In the genomic region with DNA sequence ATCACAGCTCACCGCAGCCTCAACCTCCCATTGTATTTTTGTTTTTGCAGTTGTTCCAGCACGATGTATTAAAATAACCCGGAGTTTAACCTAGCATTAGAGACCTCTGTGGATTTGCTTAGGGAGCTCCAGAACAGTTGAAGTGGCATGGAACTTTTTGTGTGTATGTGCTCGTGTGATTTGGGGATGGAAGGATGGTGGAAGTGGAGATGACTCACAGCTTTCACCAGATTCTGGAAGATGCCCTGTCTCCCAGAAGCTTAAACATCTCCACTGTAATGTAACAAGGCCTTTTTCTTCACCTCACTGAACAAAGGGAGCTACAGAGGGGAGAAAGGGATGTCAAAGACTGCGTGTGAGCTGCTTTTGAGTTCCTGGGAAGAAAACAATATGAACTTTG, we compare ENCODE assay signal across 11 cellular contexts.
DNase-seq lines count a peak whose midpoint lies in the region; ATAC-seq and TF ChIP-seq lines count a peak whose summit lies in the region.
"Had no signal": no experiment of that assay in that cellular context is flagged by ENCODE, and none has a peak within 500 bp of the region (broad histone marks: within the 10 kb centered on the region; RNA-seq: fewer than 3 reads in every experiment).

No MANE protein-coding gene starts in this region.

- no peak overlapping the region for H3K4me2 ChIP-seq in mesendoderm (ENCODE audit: low read length)

- no peak overlapping the region for H4K8ac ChIP-seq in mesendoderm (ENCODE audit: low read depth, low read length)

- no CpG with 5 or more reads among the region's 5 CpGs for WGBS in mesendoderm (ENCODE audit: extremely low coverage, insufficient coverage, low lambda C conversion rate)

- no peaks in the 10 kb centered on the region for H3K27me3 Mint-ChIP-seq in chondrocyte (ENCODE audit: low read depth)

- TF ChIP-seq CTCF in chondrocyte (IDR thresholded peaks at IDR 0.05) = no peak

- peaks cover 7% of the 10 kb centered on the region in 2 donors for H3K9me3 ChIP-seq in stomach smooth muscle (ENCODE audit: control insufficient read depth in 2 of 2, low read length in 2 of 2)

- no peak overlapping the region for H2BK15ac ChIP-seq in mesendoderm (replicated peaks; ENCODE audit: low read depth)

- no peaks in the 10 kb centered on the region for H3K79me2 ChIP-seq in mesendoderm (ENCODE audit: control insufficient read depth, insufficient read depth, low read length)

- H3K9ac ChIP-seq in mesendoderm (ENCODE audit: low read length) (no peak overlapping the region), stomach smooth muscle (ENCODE audit: low read length in 2 of 2) (no peak overlapping the region)

- no peak overlapping the region for H3K56ac ChIP-seq in mesendoderm (ENCODE audit: low read length)

- no peak overlapping the region for H3K4ac ChIP-seq in mesendoderm (ENCODE audit: low read depth, low read length)

- H3K27ac Mint-ChIP-seq in chondrocyte (ENCODE audit: unreplicated experiment) = peak overlapping the region; percentile 98
- H3K27ac Mint-ChIP-seq: activated naive CD8-positive, alpha-beta T cell; CD14-positive monocyte had no signal

- H3K27ac ChIP-seq in mesendoderm (ENCODE audit: low read depth, low read length) (no peak overlapping the region), stomach smooth muscle (ENCODE audit: low read length) (peak overlapping the region; percentile 73)

- no peak overlapping the region for H2BK5ac ChIP-seq in mesendoderm (ENCODE audit: low read length)

- no peaks in the 10 kb centered on the region for H3K79me1 ChIP-seq in mesendoderm (ENCODE audit: low read length)

- H3K4me3 ChIP-seq in mesendoderm (ENCODE audit: low read length) = no peak overlapping the region
- no peak overlapping the region for H3K4me3 ChIP-seq in stomach smooth muscle (ENCODE audit: low read length in 2 of 2)

- no peaks in the 10 kb centered on the region for H3K27me3 ChIP-seq in mesendoderm (ENCODE audit: insufficient read depth, low read length, poor library complexity)
- H3K27me3 ChIP-seq in stomach smooth muscle (ENCODE audit: control insufficient read depth in 1 of 2, insufficient read depth in 2 of 2, low read length in 2 of 2) = no peaks in the 10 kb centered on the region

- H2BK120ac ChIP-seq in mesendoderm (ENCODE audit: low read depth, low read length) = no peak overlapping the region

- H3K4me1 ChIP-seq in mesendoderm (ENCODE audit: control insufficient read depth, low read depth, low read length) (peaks cover 1% of the 10 kb centered on the region), stomach smooth muscle (ENCODE audit: control insufficient read depth, insufficient read depth, low read length) (peaks cover 61% of the 10 kb centered on the region)

- peak overlapping the region; percentile 16 for H3K23ac ChIP-seq in mesendoderm (ENCODE audit: low read length)

- H2AK5ac ChIP-seq in mesendoderm (ENCODE audit: low read length) = no peak overlapping the region

- H3K36me3 ChIP-seq in mesendoderm (ENCODE audit: control insufficient read depth, insufficient read depth, low read length) (no peaks in the 10 kb centered on the region), stomach smooth muscle (ENCODE audit: control insufficient read depth in 2 of 2, insufficient read depth in 2 of 2, low read length in 2 of 2) (no peaks in the 10 kb centered on the region)

- H4K5ac ChIP-seq in mesendoderm (ENCODE audit: low read length) = no peak overlapping the region

- ATAC-seq in HG03280 (IDR thresholded peaks at IDR 0.05; ENCODE audit: unreplicated experiment) (no peak), GM21423 (IDR thresholded peaks at IDR 0.05; ENCODE audit: unreplicated experiment) (no peak), GM19328 (IDR thresholded peaks at IDR 0.05; ENCODE audit: unreplicated experiment) (no peak)

- no peak overlapping the region for H3K18ac ChIP-seq in mesendoderm (ENCODE audit: low read length)

- H3K9me3 Mint-ChIP-seq in chondrocyte (ENCODE audit: low read depth) = peaks cover 17% of the 10 kb centered on the region

- DNase-seq in GM03348 (ENCODE audit: low spot score) = peak; percentile 36
- no peak for DNase-seq in chondrocyte (ENCODE audit: low spot score)
- DNase-seq in mesendoderm = no peak
- no peak for DNase-seq in NCI-H748 treated with DMSO at 0.1 percent for 48 hours (lab: John Stamatoyannopoulos, UW)
- DNase-seq: NCI-H1694 treated with DMSO at 0.1 percent for 48 hours had no signal

- peaks cover 72% of the 10 kb centered on the region for H3K4me1 Mint-ChIP-seq in chondrocyte (ENCODE audit: low read depth)
- H3K4me1 Mint-ChIP-seq: CD14-positive monocyte had no signal

- peaks cover 16% of the 10 kb centered on the region for H3K36me3 Mint-ChIP-seq in chondrocyte (ENCODE audit: low read depth)
- H3K36me3 Mint-ChIP-seq: activated naive CD8-positive, alpha-beta T cell; CD14-positive monocyte had no signal

- no peak overlapping the region for H3K4me3 Mint-ChIP-seq in chondrocyte (ENCODE audit: unreplicated experiment)
- H3K4me3 Mint-ChIP-seq: activated naive CD8-positive, alpha-beta T cell; CD14-positive monocyte had no signal
